26 cellular contexts compared by ENCODE assay signal in genomic region chr14:28762949-28763313, GRCh38. TPM values are rescaled to one million over a fixed set of nuclear protein-coding genes. Genes with fewer than 3 reads are reported as not detected.
DNase-seq lines count a peak whose midpoint lies in the region; ATAC-seq and TF ChIP-seq lines count a peak whose summit lies in the region.
"Had no signal": no experiment of that assay in that cellular context is flagged by ENCODE, and none has a peak within 500 bp of the region (broad histone marks: within the 10 kb centered on the region; RNA-seq: fewer than 3 reads in every experiment).

No MANE protein-coding gene starts in this region.

- CTCF ChIA-PET in CD4-positive, alpha-beta memory T cell (lab: Charles Lee; ENCODE audit: partially characterized antibody), result no interaction called here

- H3K9me3 Mint-ChIP-seq in CD4-positive, alpha-beta memory T cell, result peaks cover 0 to 43% (median 26%) of the 10 kb centered on the region in 8 donors
- H3K9me3 Mint-ChIP-seq: CD4-positive, alpha-beta T cell had no signal

- no peaks in the 10 kb centered on the region for H3K9me3 ChIP-seq in neural cell (ENCODE audit: low read length)
- H3K9me3 ChIP-seq in CD4-positive, alpha-beta memory T cell (ENCODE audit: control insufficient read depth in 1 of 2, low read length in 2 of 2), result no peaks in the 10 kb centered on the region
- H3K9me3 ChIP-seq in mucosa of descending colon, result no peaks in the 10 kb centered on the region
- H3K9me3 ChIP-seq: Caco-2 had no signal

- no peaks in the 10 kb centered on the region for H3K27me3 ChIP-seq in neural cell (ENCODE audit: insufficient read depth, low read depth, low read length)
- peaks cover 3% of the 10 kb centered on the region for H3K27me3 ChIP-seq in CD4-positive, alpha-beta memory T cell (ENCODE audit: insufficient read depth, low read length)

- TF ChIP-seq RAD21 in neural cell (conservative IDR thresholded peaks at IDR 0.05), result no peak

- peak overlapping the region; percentile 100 for H3K4me2 ChIP-seq in neural cell (ENCODE audit: low read length)
- H3K4me2 ChIP-seq: BLaER1 had no signal

- no peak for ATAC-seq in mucosa of descending colon
- ATAC-seq: Right ventricle myocardium inferior had no signal

- no peak overlapping the region for H3K4me3 Mint-ChIP-seq in CD4-positive, alpha-beta memory T cell
- H3K4me3 Mint-ChIP-seq: CD4-positive, alpha-beta T cell had no signal

- H3K27ac Mint-ChIP-seq in CD4-positive, alpha-beta memory T cell, result no peak overlapping the region
- H3K27ac Mint-ChIP-seq: CD4-positive, alpha-beta T cell had no signal

- TF ChIP-seq CTCF in GM10266 (IDR thresholded peaks at IDR 0.05; ENCODE audit: control insufficient read depth, insufficient read depth, low read depth, missing control alignments), result no peak
- no peak for TF ChIP-seq CTCF in neural cell (IDR thresholded peaks at IDR 0.05; ENCODE audit: poor library complexity, severe bottlenecking)
- TF ChIP-seq CTCF in lower leg skin (IDR thresholded peaks at IDR 0.05), result no peak
- TF ChIP-seq CTCF in mucosa of descending colon (IDR thresholded peaks at IDR 0.05), result no peak

- peaks cover 86% of the 10 kb centered on the region for H3K79me2 ChIP-seq in neural cell (replicated peaks; ENCODE audit: insufficient read depth, low read length)

- peaks cover 17% of the 10 kb centered on the region for H3F3A ChIP-seq in neural cell (ENCODE audit: insufficient read depth, low read length, poor library complexity, severe bottlenecking)

- H3K36me3 ChIP-seq in neural cell (ENCODE audit: insufficient read depth, low read length), result no peaks in the 10 kb centered on the region
- no peaks in the 10 kb centered on the region for H3K36me3 ChIP-seq in CD4-positive, alpha-beta memory T cell (ENCODE audit: insufficient read depth, low read length)
- H3K36me3 ChIP-seq in mucosa of descending colon (ENCODE audit: low read depth), result no peaks in the 10 kb centered on the region
- H3K36me3 ChIP-seq: BLaER1, SJSA1 had no signal

- TF ChIP-seq POLR2A in lower leg skin (IDR thresholded peaks at IDR 0.05), result no peak

- H4K20me1 ChIP-seq in neural cell (ENCODE audit: insufficient read depth), result peaks cover 2% of the 10 kb centered on the region
- H4K20me1 ChIP-seq: BLaER1 had no signal

- H3K36me3 Mint-ChIP-seq in CD4-positive, alpha-beta memory T cell, result peaks cover 2 to 3% of the 10 kb centered on the region in 2 donors

- H3K27ac ChIP-seq in caudate nucleus (ENCODE audit: low read depth, low read length) (peak overlapping the region; percentile 92), neural cell (ENCODE audit: low read length) (peak overlapping the region; percentile 100)
- no peak overlapping the region for H3K27ac ChIP-seq in CD4-positive, alpha-beta memory T cell (ENCODE audit: low read depth, low read length)
- H3K27ac ChIP-seq: 22Rv1, BLaER1, SJSA1 had no signal

- peak overlapping the region; percentile 98 for H3K9ac ChIP-seq in neural cell (ENCODE audit: low read length)
- H3K9ac ChIP-seq: BLaER1 had no signal

- peaks cover 56 to 66% of the 10 kb centered on the region in 2 donors for H3K27me3 Mint-ChIP-seq in CD4-positive, alpha-beta memory T cell

- peak overlapping the region; percentile 82 for H3K4me3 ChIP-seq in neural cell (ENCODE audit: low read length)
- no peak overlapping the region for H3K4me3 ChIP-seq in CD4-positive, alpha-beta memory T cell (ENCODE audit: low read length in 2 of 2)
- H3K4me3 ChIP-seq in lower leg skin (ENCODE audit: low read depth, poor library complexity, severe bottlenecking), result no peak overlapping the region
- H3K4me3 ChIP-seq in mucosa of descending colon, result no peak overlapping the region
- H3K4me3 ChIP-seq: BLaER1, SJSA1 had no signal

- POLR2A ChIA-PET in CD4-positive, alpha-beta memory T cell (lab: Charles Lee; ENCODE audit: partially characterized antibody), result no interaction called here

- intact Hi-C loops in CD4-positive, alpha-beta memory T cell (cut with micrococcal nuclease), result no loop called here
- intact Hi-C loops in lower leg skin (cut with DNase I; ENCODE audit: low total_unique reads) (no loop called here), mucosa of descending colon (cut with DNase I, micrococcal nuclease) (no loop called here)

- H2AFZ ChIP-seq in neural cell (ENCODE audit: low read depth, low read length), result no peak overlapping the region

- WGBS in lower leg skin, 2 donors, result 12 to 18% methylated on average over 3 of the region's 3 CpGs

- TF ChIP-seq EP300 in neural cell (conservative IDR thresholded peaks at IDR 0.05; ENCODE audit: poor library complexity, severe bottlenecking), result no peak

- DNase-seq in GM10266 (ENCODE audit: extremely low spot score) (peak; percentile 5), NCI-H82 (lab: John Stamatoyannopoulos, UW) (peak; percentile 89), caudate nucleus (lab: John Stamatoyannopoulos, UW) (no peak), lower leg skin (ENCODE audit: low spot score in 2 of 2) (no peak), mucosa of descending colon (no peak)
- no peak for DNase-seq in CD4-positive, alpha-beta memory T cell
- no peak for DNase-seq in stimulated activated CD4-positive, alpha-beta T cell treated with anti-CD3 and anti-CD28 coated beads, Interleukin-4, amount 100 ng/mL, for 4 hours
- DNase-seq: ACHN; Caco-2; CD4-positive, alpha-beta T cell; DMS 273 treated with DMSO at 0.1 percent for 48 hours; DND-41; H7; KBM-7; MM.1S; NCI-H1048; NCI-H1436; NCI-H2029; NCI-H345; NCI-H524 treated with DMSO at 0.1 percent for 48 hours had no signal

- H3K4me1 ChIP-seq in CD4-positive, alpha-beta memory T cell (ENCODE audit: insufficient read depth, low read length), result no peaks in the 10 kb centered on the region
- H3K4me1 ChIP-seq in mucosa of descending colon (ENCODE audit: low read depth), result peaks cover 10% of the 10 kb centered on the region
- H3K4me1 ChIP-seq: BLaER1, Caco-2, SJSA1 had no signal

- no peaks in the 10 kb centered on the region for H3K9me2 ChIP-seq in neural cell (ENCODE audit: insufficient read depth, low read length)

- peaks cover 2 to 9% (median 5%) of the 10 kb centered on the region in 4 donors for H3K4me1 Mint-ChIP-seq in CD4-positive, alpha-beta memory T cell

TF ChIP-seq in neural cell, 6 proteins besides CTCF, POLR2A, EP300 and RAD21:
- TF ChIP-seq POLR2AphosphoS5 (IDR thresholded peaks at IDR 0.05) (peak; percentile 16), MXI1 (conservative IDR thresholded peaks at IDR 0.05; ENCODE audit: poor library complexity, severe bottlenecking) (no peak)

RNA-seq across cellular contexts. Expression of gene FOXG1, which starts 3.7 kb away (rescaled TPM):
- polyA plus RNA-seq in neural cell, result 53.5 and 54.0 TPM in 2 replicates
- polyA minus RNA-seq in neural cell, result 66.0 and 87.2 TPM in 2 replicates
- total RNA-seq in CD4-positive, alpha-beta memory T cell, result not detected
- not detected for polyA plus RNA-seq in CD4-positive, alpha-beta memory T cell
- not detected for total RNA-seq in lower leg skin
- not detected for total RNA-seq in mucosa of descending colon
- total RNA-seq: Caco-2; CD4-positive, alpha-beta T cell; HT1080; Right ventricle myocardium inferior; SJSA1 had no signal

Comparison
In these comparisons a context has a peak if more than half of its experiments do, and no peak if none do; other contexts are left out.
1. DNase-seq: peak in GM10266 (single experiment) and NCI-H82 (single experiment); none in caudate nucleus (0 of 61), CD4-positive, alpha-beta memory T cell (0 of 5), lower leg skin (0 of 2), mucosa of descending colon (0 of 3) and stimulated activated CD4-positive, alpha-beta T cell treated with anti-CD3 and anti-CD28 coated beads, Interleukin-4, amount 100 ng/mL, for 4 hours (0 of 2).